ENCODE assay signal across 9 cellular contexts in genomic region chr4:1192091-1192492, GRCh38. TPM values are rescaled to one million over a fixed set of nuclear protein-coding genes. Genes with fewer than 3 reads are reported as not detected.
DNase-seq lines count a peak whose midpoint lies in the region; ATAC-seq and TF ChIP-seq lines count a peak whose summit lies in the region.
"Had no signal": no experiment of that assay in that cellular context is flagged by ENCODE, and none has a peak within 500 bp of the region (broad histone marks: within the 10 kb centered on the region; RNA-seq: fewer than 3 reads in every experiment).

No MANE protein-coding gene starts in this region.

- H3K36me3 Mint-ChIP-seq in T-helper 2 cell treated with Interferon-gamma antibody and Interleukin-4, amounts not matched to agents 5 μg/mL and 100 μg/mL, for 36 hours (ENCODE audit: low read depth), result peaks cover 23% of the 10 kb centered on the region

- WGBS in neuronal stem cell (ENCODE audit: extremely low coverage in 2 of 2, insufficient read length in 2 of 2, insufficient replicate concordance in 1 of 2), 2 donors, result no CpG with 5 or more reads among the region's 4 CpGs

- no peak overlapping the region for H3K27ac Mint-ChIP-seq in T-helper 2 cell treated with Interferon-gamma antibody and Interleukin-4, amounts not matched to agents 5 μg/mL and 100 μg/mL, for 36 hours
- H3K27ac Mint-ChIP-seq: stimulated activated naive CD8-positive, alpha-beta T cell treated with anti-CD3 and anti-CD28 coated beads, Interleukin-15, Interleukin-2, amounts not matched to agents 100 ng/mL and 50 ng/mL, for 24 hours had no signal

- no peak overlapping the region for H2AK5ac ChIP-seq in neuronal stem cell (ENCODE audit: low read depth, low read length)

- H3K4me3 Mint-ChIP-seq in T-helper 2 cell treated with Interferon-gamma antibody and Interleukin-4, amounts not matched to agents 5 μg/mL and 100 μg/mL, for 36 hours, result no peak overlapping the region
- H3K4me3 Mint-ChIP-seq: stimulated activated naive CD8-positive, alpha-beta T cell treated with anti-CD3 and anti-CD28 coated beads, Interleukin-15, Interleukin-2, amounts not matched to agents 100 ng/mL and 50 ng/mL, for 24 hours had no signal

- H4K91ac ChIP-seq in neuronal stem cell (ENCODE audit: low read depth, low read length, poor library complexity), result no peak overlapping the region

- H3K4ac ChIP-seq in neuronal stem cell (ENCODE audit: low read length), result no peak overlapping the region

- no peak for ATAC-seq in GM21447 (IDR thresholded peaks at IDR 0.05; ENCODE audit: unreplicated experiment)
- no peak for ATAC-seq in HG03460 (IDR thresholded peaks at IDR 0.05; ENCODE audit: unreplicated experiment)

- H3K18ac ChIP-seq in neuronal stem cell (ENCODE audit: low read length), result no peak overlapping the region

- H3K4me1 Mint-ChIP-seq in T-helper 2 cell treated with Interferon-gamma antibody and Interleukin-4, amounts not matched to agents 5 μg/mL and 100 μg/mL, for 36 hours (ENCODE audit: low read depth), result peaks cover 19% of the 10 kb centered on the region

- H3K27ac ChIP-seq in neuronal stem cell (replicated peaks; ENCODE audit: low read length), result no peak overlapping the region

- H3K27me3 ChIP-seq in neuronal stem cell (ENCODE audit: control insufficient read depth in 3 of 3, insufficient read depth in 3 of 3, low read depth in 1 of 3, low read length in 3 of 3), result peaks cover 0 to 13% (median 0%) of the 10 kb centered on the region in 3 experiments

- H3K4me3 ChIP-seq in fibroblast of mammary gland (ENCODE audit: control insufficient read depth, low read depth, low read length), result peak overlapping the region; percentile 7
- H3K4me3 ChIP-seq in neuronal stem cell (ENCODE audit: low read length in 2 of 2), result no peak overlapping the region

- peak overlapping the region; percentile 30 for H2BK5ac ChIP-seq in neuronal stem cell (ENCODE audit: low read length)

- no peaks in the 10 kb centered on the region for H3K79me1 ChIP-seq in neuronal stem cell (ENCODE audit: low read depth, low read length)

- no peaks in the 10 kb centered on the region for H3K36me3 ChIP-seq in neuronal stem cell (replicated peaks in 1 of 2; ENCODE audit: control insufficient read depth in 2 of 2, insufficient read depth in 2 of 2, low read length in 2 of 2)

- H3K14ac ChIP-seq in neuronal stem cell (ENCODE audit: low read length), result no peak overlapping the region

- H4K8ac ChIP-seq in neuronal stem cell (ENCODE audit: low read depth, low read length), result no peak overlapping the region

- H3K23ac ChIP-seq in neuronal stem cell (ENCODE audit: low read depth, low read length, poor library complexity), result no peak overlapping the region

- no peaks in the 10 kb centered on the region for H3K27me3 Mint-ChIP-seq in T-helper 2 cell treated with Interferon-gamma antibody and Interleukin-4, amounts not matched to agents 5 μg/mL and 100 μg/mL, for 36 hours (ENCODE audit: low read depth)
- H3K27me3 Mint-ChIP-seq: stimulated activated naive CD8-positive, alpha-beta T cell treated with anti-CD3 and anti-CD28 coated beads, Interleukin-15, Interleukin-2, amounts not matched to agents 100 ng/mL and 50 ng/mL, for 24 hours had no signal

- H2BK15ac ChIP-seq in neuronal stem cell (ENCODE audit: low read length), result no peak overlapping the region

- no peak for TF ChIP-seq CTCF in fibroblast of mammary gland (conservative IDR thresholded peaks at IDR 0.05; ENCODE audit: control insufficient read depth, insufficient read depth, low read depth, low read length)

- no peak overlapping the region for H3K9ac ChIP-seq in neuronal stem cell (ENCODE audit: low read depth, low read length, poor library complexity)

- H2BK120ac ChIP-seq in neuronal stem cell (ENCODE audit: low read depth, low read length), result no peak overlapping the region

- H2BK12ac ChIP-seq in neuronal stem cell (ENCODE audit: low read length), result no peak overlapping the region

- H3K9me3 Mint-ChIP-seq in T-helper 2 cell treated with Interferon-gamma antibody and Interleukin-4, amounts not matched to agents 5 μg/mL and 100 μg/mL, for 36 hours, result no peaks in the 10 kb centered on the region
- H3K9me3 Mint-ChIP-seq: stimulated activated naive CD8-positive, alpha-beta T cell treated with anti-CD3 and anti-CD28 coated beads, Interleukin-15, Interleukin-2, amounts not matched to agents 100 ng/mL and 50 ng/mL, for 24 hours had no signal

- DNase-seq in Ammon's horn (ENCODE audit: low spot score) (peak; percentile 92), RPMI7951 (ENCODE audit: low read depth) (peak; percentile 92), fibroblast of mammary gland (ENCODE audit: low read depth) (peak; percentile 99), neuronal stem cell (ENCODE audit: low spot score) (no peak), NCI-H510A (lab: John Stamatoyannopoulos, UW) (no peak)
- DNase-seq in T-helper 2 cell treated with Interferon-gamma antibody and Interleukin-4, amounts not matched to agents 5 μg/mL and 100 μg/mL, for 36 hours (ENCODE audit: low spot score), result no peak

- H3K4me1 ChIP-seq in neuronal stem cell (ENCODE audit: control insufficient read depth in 2 of 2, insufficient read depth in 1 of 2, low read depth in 1 of 2, low read length in 2 of 2), result no peaks in the 10 kb centered on the region

- H2AFZ ChIP-seq in neuronal stem cell (ENCODE audit: low read length), result peak overlapping the region; percentile 52

- H3K4me2 ChIP-seq in neuronal stem cell (ENCODE audit: insufficient read depth, low read length, poor library complexity, severe bottlenecking), result no peak overlapping the region

- peaks cover 0 to 4% of the 10 kb centered on the region in 2 donors for H3K9me3 ChIP-seq in neuronal stem cell (replicated peaks in 1 of 2; ENCODE audit: control insufficient read depth in 2 of 2, insufficient read depth in 1 of 2, low read depth in 1 of 2, low read length in 2 of 2)

RNA-seq across cellular contexts. Expression of gene SPON2, which starts 19.7 kb away (rescaled TPM):
- total RNA-seq in RPMI7951 (2014; rRNA removed; shearing (Covaris generic)), result 3.8 and 7.7 TPM in 2 replicates
- polyA plus RNA-seq in neuronal stem cell (2013, experiment 1 of 2), result 5.9 TPM
- 5.8 TPM for polyA plus RNA-seq in neuronal stem cell (2013, experiment 2 of 2)

RNA-seq across cellular contexts. Expression of gene CTBP1, which starts 56.8 kb away (rescaled TPM):
- total RNA-seq in RPMI7951 (2014; rRNA removed; shearing (Covaris generic)), result 61.3 and 97.9 TPM in 2 replicates
- polyA plus RNA-seq in neuronal stem cell (2013, experiment 1 of 2), result 151 TPM
- 149 TPM for polyA plus RNA-seq in neuronal stem cell (2013, experiment 2 of 2)

Comparison
In these comparisons a context has a peak if more than half of its experiments do, and no peak if none do; other contexts are left out.
1. DNase-seq: peak in Ammon's horn (single experiment), RPMI7951 (single experiment) and fibroblast of mammary gland (single experiment); none in neuronal stem cell (single experiment), NCI-H510A (single experiment) and T-helper 2 cell treated with Interferon-gamma antibody and Interleukin-4, amounts not matched to agents 5 μg/mL and 100 μg/mL, for 36 hours (single experiment).